In genomic region chr3:179599531-179599930, GRCh38 we compare ENCODE assay signal across 15 cellular contexts. TPM values are rescaled to one million over a fixed set of nuclear protein-coding genes. Genes with fewer than 3 reads are reported as not detected.
DNase-seq lines count a peak whose midpoint lies in the region; ATAC-seq and TF ChIP-seq lines count a peak whose summit lies in the region.
"Had no signal": no experiment of that assay in that cellular context is flagged by ENCODE, and none has a peak within 500 bp of the region (broad histone marks: within the 10 kb centered on the region; RNA-seq: fewer than 3 reads in every experiment).

No MANE protein-coding gene starts in this region.

- no peaks in the 10 kb centered on the region for H3K9me3 ChIP-seq in IMR-90 (ENCODE audit: control insufficient read depth, insufficient read depth, low read length)
- H3K9me3 ChIP-seq in effector memory CD4-positive, alpha-beta T cell (ENCODE audit: control insufficient read depth, low read length) = no peaks in the 10 kb centered on the region

- no peak overlapping the region for H4K91ac ChIP-seq in IMR-90 (ENCODE audit: insufficient read depth, low read depth, low read length)

- H3K27me3 Mint-ChIP-seq in MCF 10A (ENCODE audit: insufficient read depth, unreplicated experiment) (no peaks in the 10 kb centered on the region), neural crest cell (ENCODE audit: low read depth) (no peaks in the 10 kb centered on the region), mesothelial cell of epicardium (ENCODE audit: low read depth) (no peaks in the 10 kb centered on the region)

- H3K4me3 ChIP-seq in IMR-90 (ENCODE audit: insufficient read depth, low read depth, low read length) = no peak overlapping the region
- H3K4me3 ChIP-seq in effector memory CD4-positive, alpha-beta T cell (ENCODE audit: insufficient read depth, low read depth, low read length, poor library complexity, severe bottlenecking) = no peak overlapping the region
- H3K4me3 ChIP-seq: K562 had no signal

- H2BK20ac ChIP-seq in IMR-90 (ENCODE audit: low read depth, low read length) = no peak overlapping the region

- H3K27ac Mint-ChIP-seq in MCF 10A (ENCODE audit: low read depth, unreplicated experiment) = no peak overlapping the region
- no peak overlapping the region for H3K27ac Mint-ChIP-seq in neural crest cell (ENCODE audit: unreplicated experiment)
- H3K27ac Mint-ChIP-seq in mesothelial cell of epicardium = no peak overlapping the region
- H3K27ac Mint-ChIP-seq: CD14-positive monocyte; CD8-positive, alpha-beta T cell had no signal

- no peaks in the 10 kb centered on the region for H3K9me1 ChIP-seq in IMR-90 (ENCODE audit: insufficient read depth, low read length)

- no peaks in the 10 kb centered on the region for H3K27me3 ChIP-seq in IMR-90 (ENCODE audit: control insufficient read depth, insufficient read depth, low read length)
- no peaks in the 10 kb centered on the region for H3K27me3 ChIP-seq in effector memory CD4-positive, alpha-beta T cell (replicated peaks; ENCODE audit: control insufficient read depth, insufficient read depth, low read length, poor library complexity, severe bottlenecking)

- H3K36me3 ChIP-seq in IMR-90 (ENCODE audit: control insufficient read depth, insufficient read depth, low read length) = peaks cover 29% of the 10 kb centered on the region
- peaks cover 62% of the 10 kb centered on the region for H3K36me3 ChIP-seq in effector memory CD4-positive, alpha-beta T cell (ENCODE audit: control insufficient read depth, insufficient read depth, low read length)

- in situ Hi-C loops in T47D (cut with HindIII; ENCODE audit: low pct_unique_long_range_greater_than_20kb, low sequenced_read_pairs) = no loop called here
- in situ Hi-C loops in IMR-90 (cut with MboI; ENCODE audit: low sequenced_read_pairs) = loop anchor here (25.0 kb wide), 1 partner anchor 1363 kb away; no protein-coding TSS in a partner anchor

- no peak overlapping the region for H3K9ac ChIP-seq in IMR-90 (ENCODE audit: low read depth, low read length)

- no peak overlapping the region for H3K56ac ChIP-seq in IMR-90 (ENCODE audit: extremely low read depth, insufficient read depth, low read length)

- no peak overlapping the region for H2AK5ac ChIP-seq in IMR-90 (ENCODE audit: low read depth, low read length)

- dilution Hi-C loops in IMR-90 (cut with HindIII; ENCODE audit: low sequenced_read_pairs, unreplicated experiment) = no loop called here

- H4K5ac ChIP-seq in IMR-90 (ENCODE audit: low read depth, low read length) = no peak overlapping the region

- no peak for TF ChIP-seq POLR2A in IMR-90 (IDR thresholded peaks at IDR 0.05; ENCODE audit: low read depth, low read length)

- no peak overlapping the region for H3K18ac ChIP-seq in IMR-90 (ENCODE audit: low read depth, low read length)

- no peak overlapping the region for H2AFZ ChIP-seq in IMR-90 (replicated peaks; ENCODE audit: low read length, poor library complexity)

- ATAC-seq in IMR-90 (ENCODE audit: low read depth) (no peak), SK-N-SH treated with all-trans-retinoic acid at 6 μM for 48 hours (no peak), GM18907 (IDR thresholded peaks at IDR 0.05; ENCODE audit: unreplicated experiment) (no peak)
- ATAC-seq: CD8-positive, alpha-beta T cell; K562 had no signal

- H2BK120ac ChIP-seq in IMR-90 (ENCODE audit: low read depth, low read length) = no peak overlapping the region

- H4K20me1 ChIP-seq in IMR-90 (ENCODE audit: insufficient read depth, low read length) = no peaks in the 10 kb centered on the region

- no peaks in the 10 kb centered on the region; the same call in 1 of the 2 replicates for H3K4me1 ChIP-seq in IMR-90 (ENCODE audit: control insufficient read depth, insufficient read depth, low read length)
- H3K4me1 ChIP-seq in effector memory CD4-positive, alpha-beta T cell (ENCODE audit: control insufficient read depth, insufficient read depth, low read length, poor library complexity, severe bottlenecking) = no peaks in the 10 kb centered on the region

- H3K14ac ChIP-seq in IMR-90 (replicated peaks; ENCODE audit: low read depth, low read length) = no peak overlapping the region

- no peak for TF ChIP-seq CTCF in MCF 10A (IDR thresholded peaks at IDR 0.05; ENCODE audit: unreplicated experiment)
- no peak for TF ChIP-seq CTCF in IMR-90 (conservative IDR thresholded peaks at IDR 0.05; ENCODE audit: low read depth, low read length)
- no peak for TF ChIP-seq CTCF in neural crest cell (conservative IDR thresholded peaks at IDR 0.05)
- no peak for TF ChIP-seq CTCF in mesothelial cell of epicardium (IDR thresholded peaks at IDR 0.05; ENCODE audit: unreplicated experiment)

- CTCF ChIA-PET in MCF 10A (lab: Yijun Ruan, JAX) (interaction anchor here (1.2 kb wide), 1 partner anchor 51 kb away, joined by 4 read pairs; no protein-coding TSS in a partner anchor), IMR-90 (lab: Yijun Ruan, JAX) (no interaction called here)

- no peaks in the 10 kb centered on the region for H3K9me3 Mint-ChIP-seq in MCF 10A (ENCODE audit: unreplicated experiment)
- H3K9me3 Mint-ChIP-seq in neural crest cell = no peaks in the 10 kb centered on the region
- no peaks in the 10 kb centered on the region for H3K9me3 Mint-ChIP-seq in mesothelial cell of epicardium
- H3K9me3 Mint-ChIP-seq: CD14-positive monocyte; CD8-positive, alpha-beta T cell had no signal

- H3K4me2 ChIP-seq in IMR-90 (ENCODE audit: low read depth, low read length) = no peak overlapping the region

- DNase-seq in T47D (ENCODE audit: low read depth in 1 of 2, low spot score in 1 of 2) (peak; percentile 24 to 52), MCF 10A (ENCODE audit: unreplicated experiment) (no peak), IMR-90 (peak; percentile 5), neural crest cell (ENCODE audit: low read depth, low spot score) (no peak), mesothelial cell of epicardium (ENCODE audit: low spot score in 2 of 2, unreplicated experiment in 2 of 2) (no peak)
- no peak for DNase-seq in effector memory CD4-positive, alpha-beta T cell
- DNase-seq: CD8-positive, alpha-beta T cell; COR-L47; DND-41; H7 had no signal

- no peak overlapping the region for H2BK5ac ChIP-seq in IMR-90 (ENCODE audit: low read depth, low read length, poor library complexity, severe bottlenecking)

- no peak overlapping the region for H2BK15ac ChIP-seq in IMR-90 (ENCODE audit: low read depth, low read length)

- no peak overlapping the region for H3K23ac ChIP-seq in IMR-90 (ENCODE audit: low read depth, low read length)

- TF ChIP-seq RAD21 in IMR-90 (IDR thresholded peaks at IDR 0.05; ENCODE audit: low read length) = no peak

- H3K27ac ChIP-seq in IMR-90 (ENCODE audit: insufficient read depth, low read length) = no peak overlapping the region
- no peak overlapping the region for H3K27ac ChIP-seq in effector memory CD4-positive, alpha-beta T cell (ENCODE audit: insufficient read depth, low read length, poor library complexity, severe bottlenecking)
- H3K27ac ChIP-seq: 22Rv1 had no signal

- no peak overlapping the region for H3K4ac ChIP-seq in IMR-90 (ENCODE audit: low read depth, low read length)

- peaks cover 74% of the 10 kb centered on the region for H3K36me3 Mint-ChIP-seq in MCF 10A (ENCODE audit: insufficient read depth, unreplicated experiment)
- no peaks in the 10 kb centered on the region for H3K36me3 Mint-ChIP-seq in neural crest cell (ENCODE audit: low read depth)
- peaks cover 22% of the 10 kb centered on the region for H3K36me3 Mint-ChIP-seq in mesothelial cell of epicardium

- no peaks in the 10 kb centered on the region for H3K4me1 Mint-ChIP-seq in MCF 10A (ENCODE audit: insufficient read depth, unreplicated experiment)
- H3K4me1 Mint-ChIP-seq in neural crest cell = peaks cover 4% of the 10 kb centered on the region
- H3K4me1 Mint-ChIP-seq in mesothelial cell of epicardium = peaks cover 9% of the 10 kb centered on the region

- no peak overlapping the region for H2AK9ac ChIP-seq in IMR-90 (replicated peaks; ENCODE audit: low read depth, low read length, poor library complexity)

- H3K79me1 ChIP-seq in IMR-90 (ENCODE audit: low read depth in 1 of 2, low read length in 2 of 2) = peaks cover 9 to 10% of the 10 kb centered on the region in 2 experiments

- WGBS in IMR-90 (ENCODE audit: extremely low coverage in 2 of 2, insufficient read length in 1 of 2), 2 experiments = no CpG with 5 or more reads among the region's 4 CpGs

- POLR2A ChIA-PET in MCF 10A (lab: Yijun Ruan, JAX) = interaction anchor here (1.1 kb wide), 1 partner anchor 9 kb away, joined by 3 read pairs; no protein-coding TSS in a partner anchor
- POLR2A ChIA-PET in IMR-90 (lab: Charles Lee; ENCODE audit: unreplicated experiment) = no interaction called here

- intact Hi-C loops in MCF 10A (cut with micrococcal nuclease) (no loop called here), IMR-90 (cut with micrococcal nuclease) (no loop called here)

- no peak overlapping the region for H4K8ac ChIP-seq in IMR-90 (ENCODE audit: low read depth in 2 of 2, low read length in 2 of 2)

- H3K4me3 Mint-ChIP-seq in MCF 10A (ENCODE audit: unreplicated experiment) (no peak overlapping the region), neural crest cell (peak overlapping the region; percentile 51), mesothelial cell of epicardium (no peak overlapping the region)
- H3K4me3 Mint-ChIP-seq: CD14-positive monocyte; CD8-positive, alpha-beta T cell had no signal

- no TSS peak for BruUV-seq in MCF 10A (replicated peaks; lab: Mats Ljungman, UMichigan)
- BruUV-seq in IMR-90 (replicated peaks; lab: Mats Ljungman, UMichigan) = no TSS peak

RNA-seq across cellular contexts. Expression of gene MRPL47, which starts 4.9 kb away (rescaled TPM):
- total RNA-seq in MCF 10A (2022) (58.3 and 63.4 TPM in 2 replicates), IMR-90 (2012; rRNA removed) (41.4 and 47.2 TPM in 2 replicates), neural crest cell (57.3 and 59.6 TPM in 2 replicates), mesothelial cell of epicardium (31.1 to 33.0 TPM (median 32.7 TPM) in 3 replicates)
- 43.3 and 43.7 TPM in 2 replicates for polyA plus RNA-seq in IMR-90 (2012; rRNA removed)
- polyA plus RNA-seq in IMR-90 (2012; cell fraction: cytosol; rRNA removed) = 6.6 and 12.2 TPM in 2 replicates
- polyA plus RNA-seq in IMR-90 (2012; cell fraction: nucleus; rRNA removed; ENCODE audit: low replicate concordance) = 1.0 and 16.5 TPM in 2 replicates

RNA-seq across cellular contexts. Expression of gene NDUFB5, which starts 5.1 kb away (rescaled TPM):
- total RNA-seq in MCF 10A (2022) (88.2 and 115 TPM in 2 replicates), IMR-90 (2012; rRNA removed) (17.2 and 40.0 TPM in 2 replicates), neural crest cell (72.4 and 74.3 TPM in 2 replicates), mesothelial cell of epicardium (63.8 to 67.5 TPM (median 66.9 TPM) in 3 replicates)
- polyA plus RNA-seq in IMR-90 (2012; rRNA removed) = 22.6 and 29.3 TPM in 2 replicates
- 5.9 and 9.1 TPM in 2 replicates for polyA plus RNA-seq in IMR-90 (2012; cell fraction: cytosol; rRNA removed)
- polyA plus RNA-seq in IMR-90 (2012; cell fraction: nucleus; rRNA removed; ENCODE audit: low replicate concordance) = 2.1 and 18.2 TPM in 2 replicates

RNA-seq across cellular contexts. Expression of gene ACTL6A, which starts 36.8 kb away (rescaled TPM):
- total RNA-seq in MCF 10A (2022) (46.2 and 57.1 TPM in 2 replicates), IMR-90 (2012; rRNA removed) (70.1 and 115 TPM in 2 replicates), neural crest cell (103 and 111 TPM in 2 replicates), mesothelial cell of epicardium (43.5 to 45.2 TPM (median 44.2 TPM) in 3 replicates)
- polyA plus RNA-seq in IMR-90 (2012; rRNA removed) = 40.3 and 48.3 TPM in 2 replicates
- polyA plus RNA-seq in IMR-90 (2012; cell fraction: cytosol; rRNA removed) = 35.7 and 55.9 TPM in 2 replicates
- 24.2 and 53.3 TPM in 2 replicates for polyA plus RNA-seq in IMR-90 (2012; cell fraction: nucleus; rRNA removed; ENCODE audit: low replicate concordance)

RNA-seq across cellular contexts. Expression of gene USP13, which starts 53.3 kb away (rescaled TPM):
- 9.7 and 11.6 TPM in 2 replicates for total RNA-seq in MCF 10A (2022)
- total RNA-seq in IMR-90 (2012; rRNA removed) = 16.1 and 18.1 TPM in 2 replicates
- 8.4 and 9.2 TPM in 2 replicates for polyA plus RNA-seq in IMR-90 (2012; rRNA removed)
- 2.4 and 4.5 TPM in 2 replicates for polyA plus RNA-seq in IMR-90 (2012; cell fraction: cytosol; rRNA removed)
- polyA plus RNA-seq in IMR-90 (2012; cell fraction: nucleus; rRNA removed; ENCODE audit: low replicate concordance) = 1.5 and 6.2 TPM in 2 replicates
- total RNA-seq in neural crest cell = 25.2 and 26.7 TPM in 2 replicates
- total RNA-seq in mesothelial cell of epicardium = 10.3 to 11.3 TPM (median 10.6 TPM) in 3 replicates

Comparison
In these comparisons a context has a peak if more than half of its experiments do, and no peak if none do; other contexts are left out.
1. DNase-seq: peak in T47D (2 of 2) and IMR-90 (single experiment); none in MCF 10A (single experiment), neural crest cell (single experiment), mesothelial cell of epicardium (0 of 2) and effector memory CD4-positive, alpha-beta T cell (0 of 3).